In the genomic region with DNA sequence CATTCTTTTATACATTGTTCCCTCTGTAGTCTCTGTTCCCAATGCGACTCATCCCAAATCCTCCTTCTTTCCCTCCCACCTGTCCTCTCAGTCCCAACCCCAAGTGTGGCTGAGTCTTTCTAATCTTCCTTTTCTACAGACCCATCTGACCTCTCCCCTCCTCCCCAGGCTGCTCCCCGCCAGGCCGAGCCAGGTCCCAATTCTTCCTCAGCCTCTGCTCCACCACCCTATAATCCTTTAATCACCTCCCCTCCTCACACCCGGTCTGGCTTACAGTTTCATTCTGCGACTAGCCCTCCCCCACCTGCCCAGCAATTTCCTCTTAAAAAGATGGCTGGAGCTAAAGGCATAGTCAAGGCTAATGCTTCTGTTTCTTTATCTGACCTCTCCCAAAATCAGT, we compare ENCODE assay signal across 8 cellular contexts.
DNase-seq lines count a peak whose midpoint lies in the region; ATAC-seq and TF ChIP-seq lines count a peak whose summit lies in the region.
"Not testable (repeated sequence)": the region's sequence is repeated elsewhere in the genome, so short reads cannot be mapped to it uniquely, and the experiment has no call there.

No MANE protein-coding gene starts in this region.

- H3K23ac ChIP-seq in mesendoderm (ENCODE audit: low read length): not testable (repeated sequence)

- H3F3A ChIP-seq in neural progenitor cell (ENCODE audit: low read depth): peaks cover 17% of the 10 kb centered on the region

- peak overlapping the region; percentile 76 for H3K56ac ChIP-seq in mesendoderm (ENCODE audit: low read length)

- H3K79me2 ChIP-seq in mesendoderm (ENCODE audit: control insufficient read depth, insufficient read depth, low read length); neural progenitor cell (ENCODE audit: low read depth): not testable (repeated sequence)

- H3K4me1 Mint-ChIP-seq in WTC11 (peaks cover 48% of the 10 kb centered on the region), endodermal cell (peaks cover 48% of the 10 kb centered on the region), neural progenitor cell (peaks cover 48% of the 10 kb centered on the region)

- H3K4me1 ChIP-seq in HUES6 (ENCODE audit: control insufficient read depth, insufficient read depth, low read length): peaks cover 51% of the 10 kb centered on the region
- peaks cover 11% of the 10 kb centered on the region for H3K4me1 ChIP-seq in endodermal cell (ENCODE audit: control insufficient read depth, insufficient read depth, low read length)
- H3K4me1 ChIP-seq in mesendoderm (ENCODE audit: control insufficient read depth, low read depth, low read length): peaks cover 11% of the 10 kb centered on the region
- H3K4me1 ChIP-seq in neural progenitor cell: peaks cover 38% of the 10 kb centered on the region

- H3K79me1 ChIP-seq in mesendoderm (ENCODE audit: low read length): not testable (repeated sequence)

- TF ChIP-seq CTCF in WTC11 (IDR thresholded peaks at IDR 0.05); endodermal cell (conservative IDR thresholded peaks at IDR 0.05); neural progenitor cell (IDR thresholded peaks at IDR 0.05): not testable (repeated sequence)

- peak; percentile 16 for DNase-seq in ELF-1 (ENCODE audit: low read depth, low spot score)
- peak; percentile 87 for DNase-seq in NCI-H82 (lab: John Stamatoyannopoulos, UW)
- DNase-seq in OCI-M1 (lab: John Stamatoyannopoulos, UW): peak; percentile 54
- not testable (repeated sequence) for DNase-seq in WTC11 (ENCODE audit: low spot score)
- peak; percentile 73 for DNase-seq in endodermal cell
- peak; percentile 57 for DNase-seq in mesendoderm
- peak; percentile 54 for DNase-seq in neural progenitor cell (ENCODE audit: low spot score)

- CTCF ChIA-PET in WTC11 (lab: Charles Lee): not testable (repeated sequence)

- not testable (repeated sequence) for H2AFZ ChIP-seq in neural progenitor cell (replicated peaks)

- H2AK5ac ChIP-seq in mesendoderm (ENCODE audit: low read length): not testable (repeated sequence)

- H2BK120ac ChIP-seq in mesendoderm (ENCODE audit: low read depth, low read length): peak overlapping the region; percentile 40

- H3K9ac ChIP-seq in HUES6 (ENCODE audit: low read length) (peak overlapping the region; percentile 86), endodermal cell (ENCODE audit: extremely low read depth, low read length, poor library complexity, severe bottlenecking) (peak overlapping the region; percentile 49)
- not testable (repeated sequence) for H3K9ac ChIP-seq in mesendoderm (ENCODE audit: low read length); neural progenitor cell

- peak overlapping the region; percentile 3; the same call in 1 of the 2 replicates for H3K4me3 Mint-ChIP-seq in WTC11
- H3K4me3 Mint-ChIP-seq in endodermal cell: not testable (repeated sequence)
- H3K4me3 Mint-ChIP-seq in neural progenitor cell: peak overlapping the region; percentile 18

- not testable (repeated sequence) for H4K8ac ChIP-seq in mesendoderm (ENCODE audit: low read depth, low read length)

- H3K27me3 Mint-ChIP-seq in WTC11 (ENCODE audit: low read depth); endodermal cell (ENCODE audit: insufficient read depth); neural progenitor cell (ENCODE audit: insufficient read depth, low read depth): not testable (repeated sequence)

- not testable (repeated sequence) for H3K9me3 ChIP-seq in HUES6 (ENCODE audit: control insufficient read depth, insufficient read depth, low read depth, low read length); endodermal cell (ENCODE audit: control insufficient read depth, low read length); neural progenitor cell (ENCODE audit: low read depth)

- not testable (repeated sequence) for H4K5ac ChIP-seq in mesendoderm (ENCODE audit: low read length)

- not testable (repeated sequence) for ATAC-seq in WTC11

- not testable (repeated sequence) for H3K4me2 ChIP-seq in mesendoderm (ENCODE audit: low read length)
- H3K4me2 ChIP-seq in neural progenitor cell: peak overlapping the region; percentile 42

- peaks cover 13% of the 10 kb centered on the region for H3K36me3 Mint-ChIP-seq in WTC11
- H3K36me3 Mint-ChIP-seq in endodermal cell (ENCODE audit: low read depth); neural progenitor cell: not testable (repeated sequence)

- H3K18ac ChIP-seq in mesendoderm (ENCODE audit: low read length): peak overlapping the region; percentile 83

- not testable (repeated sequence) for H3K27ac ChIP-seq in HUES6 (ENCODE audit: low read depth, low read length); endodermal cell (ENCODE audit: low read depth, low read length); neural progenitor cell
- peak overlapping the region; percentile 95 for H3K27ac ChIP-seq in mesendoderm (ENCODE audit: low read depth, low read length)

- H3K4me3 ChIP-seq in HUES6 (ENCODE audit: low read depth, low read length) (peak overlapping the region; percentile 27; the same call in 1 of the 2 replicates), endodermal cell (ENCODE audit: low read length) (peak overlapping the region; percentile 72)
- not testable (repeated sequence) for H3K4me3 ChIP-seq in mesendoderm (ENCODE audit: low read length); neural progenitor cell

- WGBS in endodermal cell (ENCODE audit: insufficient coverage in 1 of 2, insufficient read length in 1 of 2), 2 experiments: 22 to 35% methylated on average over 2 to 5 of the region's 5 CpGs
- WGBS in mesendoderm (ENCODE audit: extremely low coverage, insufficient coverage, low lambda C conversion rate): no CpG with 5 or more reads among the region's 5 CpGs

- H4K20me1 ChIP-seq in neural progenitor cell (ENCODE audit: low read depth): not testable (repeated sequence)

- H3K4ac ChIP-seq in mesendoderm (ENCODE audit: low read depth, low read length): not testable (repeated sequence)

- H2BK5ac ChIP-seq in mesendoderm (ENCODE audit: low read length): not testable (repeated sequence)

- H3K27ac Mint-ChIP-seq in WTC11: peak overlapping the region; percentile 90
- not testable (repeated sequence) for H3K27ac Mint-ChIP-seq in endodermal cell
- H3K27ac Mint-ChIP-seq in neural progenitor cell: peak overlapping the region; percentile 28

- POLR2A ChIA-PET in WTC11 (lab: Charles Lee): not testable (repeated sequence)

- H2BK15ac ChIP-seq in mesendoderm (replicated peaks; ENCODE audit: low read depth): not testable (repeated sequence)

- H3K9me3 Mint-ChIP-seq in WTC11: peaks cover 10% of the 10 kb centered on the region
- H3K9me3 Mint-ChIP-seq in endodermal cell, neural progenitor cell: not testable (repeated sequence)

- not testable (repeated sequence) for H3K27me3 ChIP-seq in HUES6 (ENCODE audit: control insufficient read depth, insufficient read depth, low read length); endodermal cell (ENCODE audit: control insufficient read depth, insufficient read depth, low read length, poor library complexity, severe bottlenecking); mesendoderm (ENCODE audit: insufficient read depth, low read length, poor library complexity); neural progenitor cell

- H3K36me3 ChIP-seq in HUES6 (ENCODE audit: control insufficient read depth, insufficient read depth, low read length); mesendoderm (ENCODE audit: control insufficient read depth, insufficient read depth, low read length); neural progenitor cell: not testable (repeated sequence)
- H3K36me3 ChIP-seq in endodermal cell (ENCODE audit: control insufficient read depth, insufficient read depth, low read length): peaks cover 15% of the 10 kb centered on the region
